In genomic region chr10:18279202-18279601, GRCh38 we compare ENCODE assay signal across 1 cellular context.
TF ChIP-seq lines count a peak whose summit lies in the region.

No MANE protein-coding gene starts in this region.

TF ChIP-seq in IMR-90, 13 proteins besides CTCF, POLR2A, EP300 and RAD21:
- TF ChIP-seq SMC3 (IDR thresholded peaks at IDR 0.05; ENCODE audit: low read depth, low read length) (no peak), NFE2L2 (IDR thresholded peaks at IDR 0.05; ENCODE audit: low read depth, low read length) (no peak), CEBPB (IDR thresholded peaks at IDR 0.05; ENCODE audit: low read depth, low read length) (peak; percentile 51; the same call in 1 of the 2 replicates)
